1 cellular context compared by ENCODE assay signal in genomic region chr1:40979241-40980067, GRCh38.
TF ChIP-seq lines count a peak whose summit lies in the region.

TSS of gene CTPS1 (plus strand) at chr1:40979696. CDS start at chr1:40983291, 3,595 bp downstream.

TF ChIP-seq in HepG2, 621 proteins besides CTCF, POLR2A, EP300 and RAD21 (continued from another document and continues in another):
- TF ChIP-seq ZBTB39 (CRISPR knock-in tag; IDR thresholded peaks at IDR 0.05) (no peak), CHD2 (IDR thresholded peaks at IDR 0.05; ENCODE audit: low read depth, low read length) (peak; percentile 37; the same call in 1 of the 2 replicates), ISL2 (CRISPR knock-in tag; IDR thresholded peaks at IDR 0.05) (peak; percentile 39; the same call in 1 of the 2 replicates), ZNF567 (CRISPR knock-in tag; IDR thresholded peaks at IDR 0.05; ENCODE audit: borderline replicate concordance) (no peak; the same call in 1 of the 2 replicates), ZNF3 (CRISPR knock-in tag; IDR thresholded peaks at IDR 0.05) (no peak), ZNF605 (CRISPR knock-in tag; IDR thresholded peaks at IDR 0.05) (peak; percentile 77), HNF4G (IDR thresholded peaks at IDR 0.05; ENCODE audit: borderline replicate concordance, low read depth, low read length) (no peak), HNF4G (CRISPR knock-in tag; IDR thresholded peaks at IDR 0.05; ENCODE audit: borderline replicate concordance, low read depth) (peak; percentile 37; the same call in 1 of the 2 replicates), PHB2 (IDR thresholded peaks at IDR 0.05; ENCODE audit: partially characterized antibody) (no peak), ZNF414 (CRISPR knock-in tag; IDR thresholded peaks at IDR 0.05) (0 out of 2 replicates have a peak, but pooled peaks have one; percentile 17), ZBTB37 (CRISPR knock-in tag; IDR thresholded peaks at IDR 0.05) (no peak), ZNF782 (CRISPR knock-in tag; IDR thresholded peaks at IDR 0.05; ENCODE audit: borderline replicate concordance) (no peak), ADNP (CRISPR knock-in tag; IDR thresholded peaks at IDR 0.05) (peak; percentile 91), TFDP2 (CRISPR knock-in tag; IDR thresholded peaks at IDR 0.05) (peak; percentile 87), REST (IDR thresholded peaks at IDR 0.05; ENCODE audit: borderline replicate concordance in 1 of 2, low read depth in 1 of 2, low read length in 2 of 2) (0 out of 4 replicates have a peak, but pooled peaks of 1 of the 2 experiments have one; percentile 31), FOXO4 (CRISPR knock-in tag; conservative IDR thresholded peaks at IDR 0.05) (no peak), ZNF703 (CRISPR knock-in tag; IDR thresholded peaks at IDR 0.05; ENCODE audit: borderline replicate concordance) (no peak), ZNF547 (CRISPR knock-in tag; IDR thresholded peaks at IDR 0.05) (no peak), CEBPB (IDR thresholded peaks at IDR 0.05; ENCODE audit: borderline replicate concordance, low read depth, low read length) (no peak), FOXC1 (CRISPR knock-in tag; IDR thresholded peaks at IDR 0.05; ENCODE audit: borderline replicate concordance) (peak; percentile 61; the same call in 1 of the 2 replicates), NONO (IDR thresholded peaks at IDR 0.05) (no peak), NONO (CRISPR knock-in tag; conservative IDR thresholded peaks at IDR 0.05) (peak; percentile 75; the same call in 1 of the 2 replicates), DRAP1 (CRISPR knock-in tag; IDR thresholded peaks at IDR 0.05) (peak; percentile 80), MLXIP (CRISPR knock-in tag; IDR thresholded peaks at IDR 0.05; ENCODE audit: borderline replicate concordance) (no peak), ZBTB46 (CRISPR knock-in tag; IDR thresholded peaks at IDR 0.05; ENCODE audit: borderline replicate concordance) (no peak), ZZZ3 (CRISPR knock-in tag; IDR thresholded peaks at IDR 0.05; ENCODE audit: borderline replicate concordance) (0 out of 2 replicates have a peak, but pooled peaks have one; percentile 29), KDM1A (CRISPR knock-in tag; IDR thresholded peaks at IDR 0.05) (no peak; the same call in 1 of the 2 replicates), MYNN (CRISPR knock-in tag; IDR thresholded peaks at IDR 0.05; ENCODE audit: low read depth) (no peak), TARDBP (CRISPR knock-in tag; IDR thresholded peaks at IDR 0.05) (no peak; the same call in 1 of the 2 replicates), ZFYVE20 (CRISPR knock-in tag; IDR thresholded peaks at IDR 0.05; ENCODE audit: borderline replicate concordance, low read depth) (peak; percentile 33; the same call in 1 of the 2 replicates), ZNF777 (CRISPR knock-in tag; IDR thresholded peaks at IDR 0.05) (peak; percentile 37; the same call in 1 of the 2 replicates), MIER3 (CRISPR knock-in tag; IDR thresholded peaks at IDR 0.05; ENCODE audit: borderline replicate concordance) (0 out of 2 replicates have a peak, but pooled peaks have one; percentile 12), ZNF83 (CRISPR knock-in tag; IDR thresholded peaks at IDR 0.05; ENCODE audit: borderline replicate concordance) (no peak), ZNF20 (CRISPR knock-in tag; IDR thresholded peaks at IDR 0.05) (no peak), ZNF740 (CRISPR knock-in tag; IDR thresholded peaks at IDR 0.05) (no peak), RBFOX2 (IDR thresholded peaks at IDR 0.05; ENCODE audit: low read depth, low read length) (peak; percentile 88), CBX1 (IDR thresholded peaks at IDR 0.05; ENCODE audit: low read depth) (no peak), BRD4 (CRISPR knock-in tag; IDR thresholded peaks at IDR 0.05) (0 out of 2 replicates have a peak, but pooled peaks have one; percentile 34), SP4 (CRISPR knock-in tag; IDR thresholded peaks at IDR 0.05) (peak; percentile 54; the same call in 1 of the 2 replicates), HOXA5 (CRISPR knock-in tag; IDR thresholded peaks at IDR 0.05) (no peak), ZFP36L2 (CRISPR knock-in tag; IDR thresholded peaks at IDR 0.05) (no peak), MTERF4 (CRISPR knock-in tag; IDR thresholded peaks at IDR 0.05) (no peak), NFE2L1 (CRISPR knock-in tag; IDR thresholded peaks at IDR 0.05; ENCODE audit: borderline replicate concordance) (no peak), MAF1 (CRISPR knock-in tag; IDR thresholded peaks at IDR 0.05; ENCODE audit: borderline replicate concordance) (no peak)
